ENCODE assay signal across 22 cellular contexts in the genomic region with DNA sequence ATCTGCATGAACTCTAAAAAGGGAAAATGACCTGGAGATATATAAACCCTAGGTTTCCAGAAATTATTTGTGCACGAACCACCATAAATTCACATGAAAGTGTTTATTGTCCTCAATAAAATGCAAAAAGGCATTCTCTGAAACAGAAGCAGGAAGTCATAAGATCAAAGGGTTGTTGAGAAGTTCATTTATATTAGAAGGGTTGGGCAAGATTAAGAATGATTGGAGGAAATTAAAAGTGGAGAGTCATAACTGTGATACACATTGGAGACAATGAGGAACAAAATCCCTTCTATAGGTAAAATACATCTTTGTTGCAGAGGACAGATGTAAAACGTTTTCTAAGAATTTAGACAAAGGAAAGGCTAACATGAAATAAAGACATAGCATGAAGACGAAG.
DNase-seq lines count a peak whose midpoint lies in the region; ATAC-seq, FAIRE-seq and TF ChIP-seq lines count a peak whose summit lies in the region.
"Had no signal": no experiment of that assay in that cellular context is flagged by ENCODE, and none has a peak within 500 bp of the region (broad histone marks: within the 10 kb centered on the region; RNA-seq: fewer than 3 reads in every experiment).

No MANE protein-coding gene starts in this region.

- H3K36me3 Mint-ChIP-seq in activated CD4-positive, alpha-beta T cell treated with anti-CD3 and anti-CD28 coated beads, Interleukin-2, amount 10 ng/mL, durations not matched to agents 24 days and 14 days (ENCODE audit: low read depth): no peaks in the 10 kb centered on the region
- H3K36me3 Mint-ChIP-seq in GM23338 (ENCODE audit: low read depth): peaks cover 37% of the 10 kb centered on the region
- H3K36me3 Mint-ChIP-seq: CD8-positive, alpha-beta T cell had no signal

- no peak overlapping the region for H3K4me3 Mint-ChIP-seq in activated CD4-positive, alpha-beta T cell treated with anti-CD3 and anti-CD28 coated beads, Interleukin-2, amount 10 ng/mL, durations not matched to agents 24 days and 14 days
- H3K4me3 Mint-ChIP-seq in GM23338: no peak overlapping the region
- H3K4me3 Mint-ChIP-seq: B cell; CD4-positive, alpha-beta T cell; CD8-positive, alpha-beta T cell had no signal

- peak; percentile 73 for ATAC-seq in mucosa of descending colon
- ATAC-seq in HG02678 (IDR thresholded peaks at IDR 0.05; ENCODE audit: unreplicated experiment): no peak
- no peak for ATAC-seq in GM23338
- ATAC-seq: A549; CD8-positive, alpha-beta T cell had no signal

- no peak for FAIRE-seq in small intestine (lab: Jason Lieb, UNC)
- FAIRE-seq: A549, D721Med, G401.6, GM12891, GM19239 had no signal

- H3K27me3 ChIP-seq in small intestine (ENCODE audit: control insufficient read depth in 2 of 2, insufficient read depth in 2 of 2, low read length in 2 of 2) (no peaks in the 10 kb centered on the region), GM23338 (ENCODE audit: insufficient read depth) (no peaks in the 10 kb centered on the region)
- H3K27me3 ChIP-seq: BLaER1 treated with 17β-estradiol and CSF1 and Interleukin-3, amounts not matched to agents 10 nM and 100 nM had no signal

- TF ChIP-seq CTCF in mucosa of descending colon (IDR thresholded peaks at IDR 0.05): no peak
- TF ChIP-seq CTCF in GM23338 (conservative IDR thresholded peaks at IDR 0.05; ENCODE audit: low read depth in 2 of 2): no peak

- peaks cover 20% of the 10 kb centered on the region for H3K9me3 Mint-ChIP-seq in activated CD4-positive, alpha-beta T cell treated with anti-CD3 and anti-CD28 coated beads, Interleukin-2, amount 10 ng/mL, durations not matched to agents 24 days and 14 days
- H3K9me3 Mint-ChIP-seq in GM23338: peaks cover 84% of the 10 kb centered on the region

- peak; percentile 42 for DNase-seq in LoVo (ENCODE audit: low spot score)
- DNase-seq in mucosa of descending colon: no peak
- DNase-seq in small intestine: peak; percentile 3
- no peak for DNase-seq in activated CD4-positive, alpha-beta T cell treated with anti-CD3 and anti-CD28 coated beads, Interleukin-2, amount 10 ng/mL, durations not matched to agents 24 days and 14 days
- DNase-seq in GM23338 (ENCODE audit: low spot score): no peak
- DNase-seq: AML-193; Caco-2; Calu3; CD4-positive, alpha-beta T cell; CD8-positive, alpha-beta T cell; DMS79 treated with DMSO at 0.1 percent for 48 hours; GF-D8 had no signal

- H3K4me3 ChIP-seq in mucosa of descending colon (no peak overlapping the region), small intestine (ENCODE audit: low read depth in 1 of 2, low read length in 2 of 2) (no peak overlapping the region), GM23338 (no peak overlapping the region)
- H3K4me3 ChIP-seq: A549; BLaER1 treated with 17β-estradiol and CSF1 and Interleukin-3, amounts not matched to agents 10 nM and 100 nM had no signal

- no peaks in the 10 kb centered on the region for H3K27me3 Mint-ChIP-seq in activated CD4-positive, alpha-beta T cell treated with anti-CD3 and anti-CD28 coated beads, Interleukin-2, amount 10 ng/mL, durations not matched to agents 24 days and 14 days
- no peaks in the 10 kb centered on the region for H3K27me3 Mint-ChIP-seq in GM23338 (ENCODE audit: insufficient read depth, low read depth, poor library complexity)
- H3K27me3 Mint-ChIP-seq: B cell; CD4-positive, alpha-beta T cell had no signal

- H3K4me1 ChIP-seq in mucosa of descending colon (ENCODE audit: low read depth) (no peaks in the 10 kb centered on the region), small intestine (ENCODE audit: control insufficient read depth in 2 of 2, insufficient read depth in 1 of 2, low read depth in 1 of 2, low read length in 1 of 2) (no peaks in the 10 kb centered on the region), GM23338 (ENCODE audit: insufficient read depth) (no peaks in the 10 kb centered on the region)
- H3K4me1 ChIP-seq: A549; BLaER1 treated with 17β-estradiol and CSF1 and Interleukin-3, amounts not matched to agents 10 nM and 100 nM; Caco-2 had no signal

- no peaks in the 10 kb centered on the region for H4K20me1 ChIP-seq in GM23338 (replicated peaks; ENCODE audit: insufficient read depth)
- H4K20me1 ChIP-seq: BLaER1 treated with 17β-estradiol and CSF1 and Interleukin-3, amounts not matched to agents 10 nM and 100 nM had no signal

- H3K9me3 ChIP-seq in mucosa of descending colon (no peaks in the 10 kb centered on the region), small intestine (ENCODE audit: control insufficient read depth, low read depth) (no peaks in the 10 kb centered on the region)
- H3K9me3 ChIP-seq: A549, Caco-2 had no signal

- 19 to 46% (median 35%) methylated on average over 3 of the region's 3 CpGs for WGBS in small intestine, 3 donors

- H3K27ac ChIP-seq in small intestine (ENCODE audit: low read depth in 1 of 2, low read length in 1 of 2) (no peak overlapping the region), GM23338 (ENCODE audit: low read depth) (no peak overlapping the region)
- H3K27ac ChIP-seq: 22Rv1; A549; BLaER1 treated with 17β-estradiol and CSF1 and Interleukin-3, amounts not matched to agents 10 nM and 100 nM; C4-2B had no signal

- no peaks in the 10 kb centered on the region for H3K4me1 Mint-ChIP-seq in activated CD4-positive, alpha-beta T cell treated with anti-CD3 and anti-CD28 coated beads, Interleukin-2, amount 10 ng/mL, durations not matched to agents 24 days and 14 days
- H3K4me1 Mint-ChIP-seq in GM23338: no peaks in the 10 kb centered on the region
- H3K4me1 Mint-ChIP-seq: B cell had no signal

- H3K4me2 ChIP-seq in GM23338: no peak overlapping the region
- H3K4me2 ChIP-seq: A549; BLaER1 treated with 17β-estradiol and CSF1 and Interleukin-3, amounts not matched to agents 10 nM and 100 nM had no signal

- no peaks in the 10 kb centered on the region for H3K79me2 ChIP-seq in GM23338 (replicated peaks; ENCODE audit: insufficient read depth)

- intact Hi-C loops in mucosa of descending colon (cut with DNase I, micrococcal nuclease): no loop called here
- intact Hi-C loops in activated CD4-positive, alpha-beta T cell treated with anti-CD3 and anti-CD28 coated beads, Interleukin-2, amount 10 ng/mL, durations not matched to agents 24 days and 14 days (cut with micrococcal nuclease): no loop called here

- H3F3A ChIP-seq in GM23338 (replicated peaks; ENCODE audit: low read depth): no peaks in the 10 kb centered on the region

- H3K27ac Mint-ChIP-seq in activated CD4-positive, alpha-beta T cell treated with anti-CD3 and anti-CD28 coated beads, Interleukin-2, amount 10 ng/mL, durations not matched to agents 24 days and 14 days: no peak overlapping the region
- no peak overlapping the region for H3K27ac Mint-ChIP-seq in GM23338
- H3K27ac Mint-ChIP-seq: B cell; CD4-positive, alpha-beta T cell; CD8-positive, alpha-beta T cell had no signal

- H3K9me2 ChIP-seq in GM23338 (ENCODE audit: insufficient read depth): no peaks in the 10 kb centered on the region

- no peak overlapping the region for H2AFZ ChIP-seq in GM23338

- H3K36me3 ChIP-seq in mucosa of descending colon (ENCODE audit: low read depth): no peaks in the 10 kb centered on the region
- no peaks in the 10 kb centered on the region for H3K36me3 ChIP-seq in small intestine (ENCODE audit: control insufficient read depth in 2 of 2, insufficient read depth in 2 of 2, low read length in 2 of 2)
- H3K36me3 ChIP-seq in GM23338 (ENCODE audit: insufficient read depth): peaks cover 3% of the 10 kb centered on the region; the same call in 1 of the 2 replicates
- H3K36me3 ChIP-seq: BLaER1 treated with 17β-estradiol and CSF1 and Interleukin-3, amounts not matched to agents 10 nM and 100 nM had no signal

TF ChIP-seq in GM23338, 12 proteins besides CTCF, POLR2A, EP300 and RAD21 (continues in another document):
- no peak for TF ChIP-seq ZNF331 (CRISPR knock-in tag; IDR thresholded peaks at IDR 0.05; ENCODE audit: low read depth)
- TF ChIP-seq NANOG (IDR thresholded peaks at IDR 0.05; ENCODE audit: borderline replicate concordance): no peak
- TF ChIP-seq EZH2phosphoT487 (IDR thresholded peaks at IDR 0.05; ENCODE audit: unreplicated experiment): no peak
- no peak for TF ChIP-seq ZNF114 (CRISPR knock-in tag; IDR thresholded peaks at IDR 0.05)
- no peak for TF ChIP-seq POLR2AphosphoS5 (IDR thresholded peaks at IDR 0.05; ENCODE audit: low read depth)
- TF ChIP-seq, protein P1, sequence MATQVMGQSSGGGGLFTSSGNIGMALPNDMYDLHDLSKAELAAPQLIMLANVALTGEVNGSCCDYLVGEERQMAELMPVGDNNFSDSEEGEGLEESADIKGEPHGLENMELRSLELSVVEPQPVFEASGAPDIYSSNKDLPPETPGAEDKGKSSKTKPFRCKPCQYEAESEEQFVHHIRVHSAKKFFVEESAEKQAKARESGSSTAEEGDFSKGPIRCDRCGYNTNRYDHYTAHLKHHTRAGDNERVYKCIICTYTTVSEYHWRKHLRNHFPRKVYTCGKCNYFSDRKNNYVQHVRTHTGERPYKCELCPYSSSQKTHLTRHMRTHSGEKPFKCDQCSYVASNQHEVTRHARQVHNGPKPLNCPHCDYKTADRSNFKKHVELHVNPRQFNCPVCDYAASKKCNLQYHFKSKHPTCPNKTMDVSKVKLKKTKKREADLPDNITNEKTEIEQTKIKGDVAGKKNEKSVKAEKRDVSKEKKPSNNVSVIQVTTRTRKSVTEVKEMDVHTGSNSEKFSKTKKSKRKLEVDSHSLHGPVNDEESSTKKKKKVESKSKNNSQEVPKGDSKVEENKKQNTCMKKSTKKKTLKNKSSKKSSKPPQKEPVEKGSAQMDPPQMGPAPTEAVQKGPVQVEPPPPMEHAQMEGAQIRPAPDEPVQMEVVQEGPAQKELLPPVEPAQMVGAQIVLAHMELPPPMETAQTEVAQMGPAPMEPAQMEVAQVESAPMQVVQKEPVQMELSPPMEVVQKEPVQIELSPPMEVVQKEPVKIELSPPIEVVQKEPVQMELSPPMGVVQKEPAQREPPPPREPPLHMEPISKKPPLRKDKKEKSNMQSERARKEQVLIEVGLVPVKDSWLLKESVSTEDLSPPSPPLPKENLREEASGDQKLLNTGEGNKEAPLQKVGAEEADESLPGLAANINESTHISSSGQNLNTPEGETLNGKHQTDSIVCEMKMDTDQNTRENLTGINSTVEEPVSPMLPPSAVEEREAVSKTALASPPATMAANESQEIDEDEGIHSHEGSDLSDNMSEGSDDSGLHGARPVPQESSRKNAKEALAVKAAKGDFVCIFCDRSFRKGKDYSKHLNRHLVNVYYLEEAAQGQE (IDR thresholded peaks at IDR 0.05; ENCODE audit: unreplicated experiment): no peak

Comparison
In these comparisons a context has a peak if more than half of its experiments do, and no peak if none do; other contexts are left out.
1. DNase-seq: peak in LoVo (single experiment) and small intestine (single experiment); none in mucosa of descending colon (0 of 3), activated CD4-positive, alpha-beta T cell treated with anti-CD3 and anti-CD28 coated beads, Interleukin-2, amount 10 ng/mL, durations not matched to agents 24 days and 14 days (single experiment) and GM23338 (single experiment).